ENCODE assay signal across 14 cellular contexts in genomic region chr14:62645649-62646048, GRCh38.
"Had no signal": no experiment of that assay in that cellular context is flagged by ENCODE, and none has a peak within 500 bp of the region (broad histone marks: within the 10 kb centered on the region; RNA-seq: fewer than 3 reads in every experiment).

No MANE protein-coding gene starts in this region.

- H3K4me1 Mint-ChIP-seq: activated B cell treated with CpG ODN at 0.5 μM for 24 hours had no signal

- H3K36me3 ChIP-seq: tibial artery, uterus had no signal

- H3K4me3 Mint-ChIP-seq: activated B cell treated with CpG ODN at 0.5 μM for 24 hours; activated naive CD8-positive, alpha-beta T cell; natural killer cell treated with Interleukin-12 subunit alpha and Interleukin-12 subunit beta and Interleukin-15 and Interleukin-18, amount 100 ng/mL, for 72 hours; T-helper 2 cell treated with Interferon-gamma antibody and Interleukin-4, amounts not matched to agents 5 μg/mL and 100 μg/mL, for 36 hours had no signal

- H3K27me3 ChIP-seq: tibial artery, uterus had no signal

- H3K4me1 ChIP-seq: tibial artery, uterus had no signal

- H3K9me3 Mint-ChIP-seq: activated B cell treated with CpG ODN at 0.5 μM for 24 hours had no signal

- H3K4me3 ChIP-seq: skin epidermis, tibial artery, uterus had no signal

- H3K9me3 ChIP-seq: tibial artery, uterus had no signal

- H3K27me3 Mint-ChIP-seq: activated B cell treated with CpG ODN at 0.5 μM for 24 hours; activated naive CD8-positive, alpha-beta T cell; natural killer cell treated with Interleukin-12 subunit alpha and Interleukin-12 subunit beta and Interleukin-15 and Interleukin-18, amount 100 ng/mL, for 72 hours had no signal

- H3K27ac Mint-ChIP-seq: activated B cell treated with CpG ODN at 0.5 μM for 24 hours; activated naive CD8-positive, alpha-beta T cell; natural killer cell treated with Interleukin-12 subunit alpha and Interleukin-12 subunit beta and Interleukin-15 and Interleukin-18, amount 100 ng/mL, for 72 hours; T-helper 2 cell treated with Interferon-gamma antibody and Interleukin-4, amounts not matched to agents 5 μg/mL and 100 μg/mL, for 36 hours had no signal

- DNase-seq: activated B cell treated with CpG ODN at 0.5 μM for 24 hours; activated CD4-positive, alpha-beta T cell treated with anti-CD3 and anti-CD28 coated beads for 48 hours; activated CD8-positive, alpha-beta memory T cell treated with anti-CD3 and anti-CD28 coated beads, Interleukin-2, amount 50 U/mL, for 48 hours; activated gamma-delta T cell treated with Interleukin-2 at 50 U/mL for 16 hours; occipital lobe; right cardiac atrium; stimulated activated CD4-positive, alpha-beta T cell treated with anti-CD3 and anti-CD28 coated beads, Interleukin-4, amount 100 ng/mL, for 24 hours; stimulated activated naive CD4-positive, alpha-beta T cell; tibial artery; uterus had no signal

- H3K36me3 Mint-ChIP-seq: activated naive CD8-positive, alpha-beta T cell; natural killer cell treated with Interleukin-12 subunit alpha and Interleukin-12 subunit beta and Interleukin-15 and Interleukin-18, amount 100 ng/mL, for 72 hours had no signal

- H3K27ac ChIP-seq: skin epidermis, tibial artery, uterus had no signal
